2 cellular contexts compared by ENCODE assay signal in the genomic region with DNA sequence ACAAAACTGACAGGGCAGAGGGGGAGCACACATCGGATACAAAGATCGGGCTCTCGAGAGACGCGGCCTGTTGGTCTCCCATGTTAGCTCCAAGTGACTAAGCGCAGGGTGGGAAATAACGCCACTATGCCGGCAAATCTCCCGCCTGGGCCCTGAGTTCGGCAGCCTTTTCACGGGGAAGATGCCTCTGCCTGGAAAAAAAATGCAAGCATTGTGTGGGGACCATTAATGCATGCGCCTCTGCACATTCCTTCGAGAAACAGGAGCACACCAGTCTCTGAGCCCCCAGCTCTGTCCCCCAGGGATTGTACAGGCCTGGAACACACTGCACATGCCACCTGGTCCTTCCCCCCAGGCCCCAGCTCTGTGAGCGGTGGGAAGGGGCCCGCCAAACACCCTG.
TF ChIP-seq lines count a peak whose summit lies in the region.

No MANE protein-coding gene starts in this region.

TF ChIP-seq in GM23338, 12 proteins besides CTCF, POLR2A, EP300 and RAD21 (continues in another document):
- TF ChIP-seq, protein P1, sequence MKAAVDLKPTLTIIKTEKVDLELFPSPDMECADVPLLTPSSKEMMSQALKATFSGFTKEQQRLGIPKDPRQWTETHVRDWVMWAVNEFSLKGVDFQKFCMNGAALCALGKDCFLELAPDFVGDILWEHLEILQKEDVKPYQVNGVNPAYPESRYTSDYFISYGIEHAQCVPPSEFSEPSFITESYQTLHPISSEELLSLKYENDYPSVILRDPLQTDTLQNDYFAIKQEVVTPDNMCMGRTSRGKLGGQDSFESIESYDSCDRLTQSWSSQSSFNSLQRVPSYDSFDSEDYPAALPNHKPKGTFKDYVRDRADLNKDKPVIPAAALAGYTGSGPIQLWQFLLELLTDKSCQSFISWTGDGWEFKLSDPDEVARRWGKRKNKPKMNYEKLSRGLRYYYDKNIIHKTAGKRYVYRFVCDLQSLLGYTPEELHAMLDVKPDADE (IDR thresholded peaks at IDR 0.05) = no peak
- TF ChIP-seq ZNF114 (CRISPR knock-in tag; IDR thresholded peaks at IDR 0.05) (no peak), ZNF331 (CRISPR knock-in tag; IDR thresholded peaks at IDR 0.05; ENCODE audit: low read depth) (no peak), NANOG (IDR thresholded peaks at IDR 0.05; ENCODE audit: borderline replicate concordance) (no peak), EZH2 (IDR thresholded peaks at IDR 0.05; ENCODE audit: low read depth, unreplicated experiment) (no peak), EZH2phosphoT487 (IDR thresholded peaks at IDR 0.05; ENCODE audit: unreplicated experiment) (no peak), CREB1 (CRISPR knock-in tag; IDR thresholded peaks at IDR 0.05; ENCODE audit: low read depth) (no peak), JUNB (IDR thresholded peaks at IDR 0.05; ENCODE audit: unreplicated experiment) (no peak)
- TF ChIP-seq, protein P2, sequence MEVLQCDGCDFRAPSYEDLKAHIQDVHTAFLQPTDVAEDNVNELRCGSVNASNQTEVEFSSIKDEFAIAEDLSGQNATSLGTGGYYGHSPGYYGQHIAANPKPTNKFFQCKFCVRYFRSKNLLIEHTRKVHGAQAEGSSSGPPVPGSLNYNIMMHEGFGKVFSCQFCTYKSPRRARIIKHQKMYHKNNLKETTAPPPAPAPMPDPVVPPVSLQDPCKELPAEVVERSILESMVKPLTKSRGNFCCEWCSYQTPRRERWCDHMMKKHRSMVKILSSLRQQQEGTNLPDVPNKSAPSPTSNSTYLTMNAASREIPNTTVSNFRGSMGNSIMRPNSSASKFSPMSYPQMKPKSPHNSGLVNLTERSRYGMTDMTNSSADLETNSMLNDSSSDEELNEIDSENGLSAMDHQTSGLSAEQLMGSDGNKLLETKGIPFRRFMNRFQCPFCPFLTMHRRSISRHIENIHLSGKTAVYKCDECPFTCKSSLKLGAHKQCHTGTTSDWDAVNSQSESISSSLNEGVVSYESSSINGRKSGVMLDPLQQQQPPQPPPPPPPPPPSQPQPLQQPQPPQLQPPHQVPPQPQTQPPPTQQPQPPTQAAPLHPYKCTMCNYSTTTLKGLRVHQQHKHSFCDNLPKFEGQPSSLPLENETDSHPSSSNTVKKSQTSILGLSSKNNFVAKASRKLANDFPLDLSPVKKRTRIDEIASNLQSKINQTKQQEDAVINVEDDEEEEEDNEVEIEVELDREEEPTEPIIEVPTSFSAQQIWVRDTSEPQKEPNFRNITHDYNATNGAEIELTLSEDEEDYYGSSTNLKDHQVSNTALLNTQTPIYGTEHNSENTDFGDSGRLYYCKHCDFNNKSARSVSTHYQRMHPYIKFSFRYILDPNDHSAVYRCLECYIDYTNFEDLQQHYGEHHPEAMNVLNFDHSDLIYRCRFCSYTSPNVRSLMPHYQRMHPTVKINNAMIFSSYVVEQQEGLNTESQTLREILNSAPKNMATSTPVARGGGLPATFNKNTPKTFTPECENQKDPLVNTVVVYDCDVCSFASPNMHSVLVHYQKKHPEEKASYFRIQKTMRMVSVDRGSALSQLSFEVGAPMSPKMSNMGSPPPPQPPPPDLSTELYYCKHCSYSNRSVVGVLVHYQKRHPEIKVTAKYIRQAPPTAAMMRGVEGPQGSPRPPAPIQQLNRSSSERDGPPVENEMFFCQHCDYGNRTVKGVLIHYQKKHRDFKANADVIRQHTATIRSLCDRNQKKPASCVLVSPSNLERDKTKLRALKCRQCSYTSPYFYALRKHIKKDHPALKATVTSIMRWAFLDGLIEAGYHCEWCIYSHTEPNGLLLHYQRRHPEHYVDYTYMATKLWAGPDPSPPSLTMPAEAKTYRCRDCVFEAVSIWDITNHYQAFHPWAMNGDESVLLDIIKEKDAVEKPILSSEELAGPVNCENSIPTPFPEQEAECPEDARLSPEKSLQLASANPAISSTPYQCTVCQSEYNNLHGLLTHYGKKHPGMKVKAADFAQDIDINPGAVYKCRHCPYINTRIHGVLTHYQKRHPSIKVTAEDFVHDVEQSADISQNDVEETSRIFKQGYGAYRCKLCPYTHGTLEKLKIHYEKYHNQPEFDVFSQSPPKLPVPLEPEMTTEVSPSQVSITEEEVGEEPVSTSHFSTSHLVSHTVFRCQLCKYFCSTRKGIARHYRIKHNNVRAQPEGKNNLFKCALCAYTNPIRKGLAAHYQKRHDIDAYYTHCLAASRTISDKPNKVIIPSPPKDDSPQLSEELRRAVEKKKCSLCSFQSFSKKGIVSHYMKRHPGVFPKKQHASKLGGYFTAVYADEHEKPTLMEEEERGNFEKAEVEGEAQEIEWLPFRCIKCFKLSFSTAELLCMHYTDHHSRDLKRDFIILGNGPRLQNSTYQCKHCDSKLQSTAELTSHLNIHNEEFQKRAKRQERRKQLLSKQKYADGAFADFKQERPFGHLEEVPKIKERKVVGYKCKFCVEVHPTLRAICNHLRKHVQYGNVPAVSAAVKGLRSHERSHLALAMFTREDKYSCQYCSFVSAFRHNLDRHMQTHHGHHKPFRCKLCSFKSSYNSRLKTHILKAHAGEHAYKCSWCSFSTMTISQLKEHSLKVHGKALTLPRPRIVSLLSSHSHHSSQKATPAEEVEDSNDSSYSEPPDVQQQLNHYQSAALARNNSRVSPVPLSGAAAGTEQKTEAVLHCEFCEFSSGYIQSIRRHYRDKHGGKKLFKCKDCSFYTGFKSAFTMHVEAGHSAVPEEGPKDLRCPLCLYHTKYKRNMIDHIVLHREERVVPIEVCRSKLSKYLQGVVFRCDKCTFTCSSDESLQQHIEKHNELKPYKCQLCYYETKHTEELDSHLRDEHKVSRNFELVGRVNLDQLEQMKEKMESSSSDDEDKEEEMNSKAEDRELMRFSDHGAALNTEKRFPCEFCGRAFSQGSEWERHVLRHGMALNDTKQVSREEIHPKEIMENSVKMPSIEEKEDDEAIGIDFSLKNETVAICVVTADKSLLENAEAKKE (CRISPR knock-in tag; IDR thresholded peaks at IDR 0.05) = no peak
- TF ChIP-seq, protein P3, sequence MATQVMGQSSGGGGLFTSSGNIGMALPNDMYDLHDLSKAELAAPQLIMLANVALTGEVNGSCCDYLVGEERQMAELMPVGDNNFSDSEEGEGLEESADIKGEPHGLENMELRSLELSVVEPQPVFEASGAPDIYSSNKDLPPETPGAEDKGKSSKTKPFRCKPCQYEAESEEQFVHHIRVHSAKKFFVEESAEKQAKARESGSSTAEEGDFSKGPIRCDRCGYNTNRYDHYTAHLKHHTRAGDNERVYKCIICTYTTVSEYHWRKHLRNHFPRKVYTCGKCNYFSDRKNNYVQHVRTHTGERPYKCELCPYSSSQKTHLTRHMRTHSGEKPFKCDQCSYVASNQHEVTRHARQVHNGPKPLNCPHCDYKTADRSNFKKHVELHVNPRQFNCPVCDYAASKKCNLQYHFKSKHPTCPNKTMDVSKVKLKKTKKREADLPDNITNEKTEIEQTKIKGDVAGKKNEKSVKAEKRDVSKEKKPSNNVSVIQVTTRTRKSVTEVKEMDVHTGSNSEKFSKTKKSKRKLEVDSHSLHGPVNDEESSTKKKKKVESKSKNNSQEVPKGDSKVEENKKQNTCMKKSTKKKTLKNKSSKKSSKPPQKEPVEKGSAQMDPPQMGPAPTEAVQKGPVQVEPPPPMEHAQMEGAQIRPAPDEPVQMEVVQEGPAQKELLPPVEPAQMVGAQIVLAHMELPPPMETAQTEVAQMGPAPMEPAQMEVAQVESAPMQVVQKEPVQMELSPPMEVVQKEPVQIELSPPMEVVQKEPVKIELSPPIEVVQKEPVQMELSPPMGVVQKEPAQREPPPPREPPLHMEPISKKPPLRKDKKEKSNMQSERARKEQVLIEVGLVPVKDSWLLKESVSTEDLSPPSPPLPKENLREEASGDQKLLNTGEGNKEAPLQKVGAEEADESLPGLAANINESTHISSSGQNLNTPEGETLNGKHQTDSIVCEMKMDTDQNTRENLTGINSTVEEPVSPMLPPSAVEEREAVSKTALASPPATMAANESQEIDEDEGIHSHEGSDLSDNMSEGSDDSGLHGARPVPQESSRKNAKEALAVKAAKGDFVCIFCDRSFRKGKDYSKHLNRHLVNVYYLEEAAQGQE (IDR thresholded peaks at IDR 0.05; ENCODE audit: unreplicated experiment) = no peak

TF ChIP-seq in WTC11, 78 proteins besides CTCF, POLR2A, EP300 and RAD21:
- TF ChIP-seq CREB1 (CRISPR knock-in tag; IDR thresholded peaks at IDR 0.05) (no peak), ATF1 (CRISPR knock-in tag; IDR thresholded peaks at IDR 0.05) (no peak), ZNF138 (CRISPR knock-in tag; conservative IDR thresholded peaks at IDR 0.05) (no peak), GTF2I (CRISPR knock-in tag; conservative IDR thresholded peaks at IDR 0.05) (no peak), FOXK1 (CRISPR knock-in tag; IDR thresholded peaks at IDR 0.05) (no peak), JUN (CRISPR knock-in tag; IDR thresholded peaks at IDR 0.05) (no peak)
- TF ChIP-seq, protein P4, sequence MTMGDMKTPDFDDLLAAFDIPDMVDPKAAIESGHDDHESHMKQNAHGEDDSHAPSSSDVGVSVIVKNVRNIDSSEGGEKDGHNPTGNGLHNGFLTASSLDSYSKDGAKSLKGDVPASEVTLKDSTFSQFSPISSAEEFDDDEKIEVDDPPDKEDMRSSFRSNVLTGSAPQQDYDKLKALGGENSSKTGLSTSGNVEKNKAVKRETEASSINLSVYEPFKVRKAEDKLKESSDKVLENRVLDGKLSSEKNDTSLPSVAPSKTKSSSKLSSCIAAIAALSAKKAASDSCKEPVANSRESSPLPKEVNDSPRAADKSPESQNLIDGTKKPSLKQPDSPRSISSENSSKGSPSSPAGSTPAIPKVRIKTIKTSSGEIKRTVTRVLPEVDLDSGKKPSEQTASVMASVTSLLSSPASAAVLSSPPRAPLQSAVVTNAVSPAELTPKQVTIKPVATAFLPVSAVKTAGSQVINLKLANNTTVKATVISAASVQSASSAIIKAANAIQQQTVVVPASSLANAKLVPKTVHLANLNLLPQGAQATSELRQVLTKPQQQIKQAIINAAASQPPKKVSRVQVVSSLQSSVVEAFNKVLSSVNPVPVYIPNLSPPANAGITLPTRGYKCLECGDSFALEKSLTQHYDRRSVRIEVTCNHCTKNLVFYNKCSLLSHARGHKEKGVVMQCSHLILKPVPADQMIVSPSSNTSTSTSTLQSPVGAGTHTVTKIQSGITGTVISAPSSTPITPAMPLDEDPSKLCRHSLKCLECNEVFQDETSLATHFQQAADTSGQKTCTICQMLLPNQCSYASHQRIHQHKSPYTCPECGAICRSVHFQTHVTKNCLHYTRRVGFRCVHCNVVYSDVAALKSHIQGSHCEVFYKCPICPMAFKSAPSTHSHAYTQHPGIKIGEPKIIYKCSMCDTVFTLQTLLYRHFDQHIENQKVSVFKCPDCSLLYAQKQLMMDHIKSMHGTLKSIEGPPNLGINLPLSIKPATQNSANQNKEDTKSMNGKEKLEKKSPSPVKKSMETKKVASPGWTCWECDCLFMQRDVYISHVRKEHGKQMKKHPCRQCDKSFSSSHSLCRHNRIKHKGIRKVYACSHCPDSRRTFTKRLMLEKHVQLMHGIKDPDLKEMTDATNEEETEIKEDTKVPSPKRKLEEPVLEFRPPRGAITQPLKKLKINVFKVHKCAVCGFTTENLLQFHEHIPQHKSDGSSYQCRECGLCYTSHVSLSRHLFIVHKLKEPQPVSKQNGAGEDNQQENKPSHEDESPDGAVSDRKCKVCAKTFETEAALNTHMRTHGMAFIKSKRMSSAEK (CRISPR knock-in tag; IDR thresholded peaks at IDR 0.05; ENCODE audit: borderline replicate concordance) = no peak
- TF ChIP-seq, protein P5, sequence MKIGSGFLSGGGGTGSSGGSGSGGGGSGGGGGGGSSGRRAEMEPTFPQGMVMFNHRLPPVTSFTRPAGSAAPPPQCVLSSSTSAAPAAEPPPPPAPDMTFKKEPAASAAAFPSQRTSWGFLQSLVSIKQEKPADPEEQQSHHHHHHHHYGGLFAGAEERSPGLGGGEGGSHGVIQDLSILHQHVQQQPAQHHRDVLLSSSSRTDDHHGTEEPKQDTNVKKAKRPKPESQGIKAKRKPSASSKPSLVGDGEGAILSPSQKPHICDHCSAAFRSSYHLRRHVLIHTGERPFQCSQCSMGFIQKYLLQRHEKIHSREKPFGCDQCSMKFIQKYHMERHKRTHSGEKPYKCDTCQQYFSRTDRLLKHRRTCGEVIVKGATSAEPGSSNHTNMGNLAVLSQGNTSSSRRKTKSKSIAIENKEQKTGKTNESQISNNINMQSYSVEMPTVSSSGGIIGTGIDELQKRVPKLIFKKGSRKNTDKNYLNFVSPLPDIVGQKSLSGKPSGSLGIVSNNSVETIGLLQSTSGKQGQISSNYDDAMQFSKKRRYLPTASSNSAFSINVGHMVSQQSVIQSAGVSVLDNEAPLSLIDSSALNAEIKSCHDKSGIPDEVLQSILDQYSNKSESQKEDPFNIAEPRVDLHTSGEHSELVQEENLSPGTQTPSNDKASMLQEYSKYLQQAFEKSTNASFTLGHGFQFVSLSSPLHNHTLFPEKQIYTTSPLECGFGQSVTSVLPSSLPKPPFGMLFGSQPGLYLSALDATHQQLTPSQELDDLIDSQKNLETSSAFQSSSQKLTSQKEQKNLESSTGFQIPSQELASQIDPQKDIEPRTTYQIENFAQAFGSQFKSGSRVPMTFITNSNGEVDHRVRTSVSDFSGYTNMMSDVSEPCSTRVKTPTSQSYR (CRISPR knock-in tag; IDR thresholded peaks at IDR 0.05) = no peak
- TF ChIP-seq, protein P6, sequence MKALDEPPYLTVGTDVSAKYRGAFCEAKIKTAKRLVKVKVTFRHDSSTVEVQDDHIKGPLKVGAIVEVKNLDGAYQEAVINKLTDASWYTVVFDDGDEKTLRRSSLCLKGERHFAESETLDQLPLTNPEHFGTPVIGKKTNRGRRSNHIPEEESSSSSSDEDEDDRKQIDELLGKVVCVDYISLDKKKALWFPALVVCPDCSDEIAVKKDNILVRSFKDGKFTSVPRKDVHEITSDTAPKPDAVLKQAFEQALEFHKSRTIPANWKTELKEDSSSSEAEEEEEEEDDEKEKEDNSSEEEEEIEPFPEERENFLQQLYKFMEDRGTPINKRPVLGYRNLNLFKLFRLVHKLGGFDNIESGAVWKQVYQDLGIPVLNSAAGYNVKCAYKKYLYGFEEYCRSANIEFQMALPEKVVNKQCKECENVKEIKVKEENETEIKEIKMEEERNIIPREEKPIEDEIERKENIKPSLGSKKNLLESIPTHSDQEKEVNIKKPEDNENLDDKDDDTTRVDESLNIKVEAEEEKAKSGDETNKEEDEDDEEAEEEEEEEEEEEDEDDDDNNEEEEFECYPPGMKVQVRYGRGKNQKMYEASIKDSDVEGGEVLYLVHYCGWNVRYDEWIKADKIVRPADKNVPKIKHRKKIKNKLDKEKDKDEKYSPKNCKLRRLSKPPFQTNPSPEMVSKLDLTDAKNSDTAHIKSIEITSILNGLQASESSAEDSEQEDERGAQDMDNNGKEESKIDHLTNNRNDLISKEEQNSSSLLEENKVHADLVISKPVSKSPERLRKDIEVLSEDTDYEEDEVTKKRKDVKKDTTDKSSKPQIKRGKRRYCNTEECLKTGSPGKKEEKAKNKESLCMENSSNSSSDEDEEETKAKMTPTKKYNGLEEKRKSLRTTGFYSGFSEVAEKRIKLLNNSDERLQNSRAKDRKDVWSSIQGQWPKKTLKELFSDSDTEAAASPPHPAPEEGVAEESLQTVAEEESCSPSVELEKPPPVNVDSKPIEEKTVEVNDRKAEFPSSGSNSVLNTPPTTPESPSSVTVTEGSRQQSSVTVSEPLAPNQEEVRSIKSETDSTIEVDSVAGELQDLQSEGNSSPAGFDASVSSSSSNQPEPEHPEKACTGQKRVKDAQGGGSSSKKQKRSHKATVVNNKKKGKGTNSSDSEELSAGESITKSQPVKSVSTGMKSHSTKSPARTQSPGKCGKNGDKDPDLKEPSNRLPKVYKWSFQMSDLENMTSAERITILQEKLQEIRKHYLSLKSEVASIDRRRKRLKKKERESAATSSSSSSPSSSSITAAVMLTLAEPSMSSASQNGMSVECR (CRISPR knock-in tag; IDR thresholded peaks at IDR 0.05; ENCODE audit: borderline replicate concordance) = no peak
- TF ChIP-seq, protein P7, sequence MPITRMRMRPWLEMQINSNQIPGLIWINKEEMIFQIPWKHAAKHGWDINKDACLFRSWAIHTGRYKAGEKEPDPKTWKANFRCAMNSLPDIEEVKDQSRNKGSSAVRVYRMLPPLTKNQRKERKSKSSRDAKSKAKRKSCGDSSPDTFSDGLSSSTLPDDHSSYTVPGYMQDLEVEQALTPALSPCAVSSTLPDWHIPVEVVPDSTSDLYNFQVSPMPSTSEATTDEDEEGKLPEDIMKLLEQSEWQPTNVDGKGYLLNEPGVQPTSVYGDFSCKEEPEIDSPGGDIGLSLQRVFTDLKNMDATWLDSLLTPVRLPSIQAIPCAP (CRISPR knock-in tag; IDR thresholded peaks at IDR 0.05) = no peak
